In the genomic region with DNA sequence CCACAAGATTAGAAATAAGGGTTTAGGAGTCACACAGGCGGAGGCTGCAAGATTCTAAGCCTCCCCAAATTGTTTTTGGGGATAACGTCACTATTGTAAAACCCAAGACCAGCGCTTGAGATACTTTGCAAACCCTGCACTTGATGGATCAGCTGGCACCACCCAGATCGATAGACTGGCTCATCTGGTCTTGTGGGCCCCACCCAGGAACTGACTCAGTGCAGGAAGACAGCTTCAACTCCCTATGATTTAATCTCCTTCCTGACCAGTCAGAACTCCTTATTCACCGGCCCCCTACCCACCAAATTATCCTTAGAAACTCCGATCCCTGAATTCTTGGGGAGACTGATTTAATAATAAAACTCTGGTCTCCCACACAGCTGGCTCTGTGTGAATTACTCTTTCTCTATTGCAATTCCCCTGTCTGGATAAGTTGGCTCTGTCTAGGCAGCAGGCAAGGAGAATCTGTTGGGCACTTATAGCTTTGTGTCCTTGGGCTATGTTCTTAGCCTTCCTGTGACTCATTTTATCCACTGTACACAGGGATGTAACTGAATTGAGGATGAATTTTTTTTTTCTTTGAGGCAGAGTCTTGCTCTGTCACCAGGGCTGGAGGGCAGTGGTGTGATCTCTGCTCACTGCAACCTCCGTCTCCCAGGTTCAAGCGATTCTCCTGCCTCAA, we compare ENCODE assay signal across 20 cellular contexts.
DNase-seq lines count a peak whose midpoint lies in the region; ATAC-seq and TF ChIP-seq lines count a peak whose summit lies in the region.
"Had no signal": no experiment of that assay in that cellular context is flagged by ENCODE, and none has a peak within 500 bp of the region (broad histone marks: within the 10 kb centered on the region; RNA-seq: fewer than 3 reads in every experiment).

No MANE protein-coding gene starts in this region.

- CTCF ChIA-PET in activated CD4-positive, alpha-beta T cell treated with anti-CD3 and anti-CD28 coated beads, Interleukin-2, amount 10 ng/mL, durations not matched to agents 7 days and 5 days (lab: Charles Lee) = interaction anchor here (1.2 to 3.6 kb wide), 5 partner anchors 11 to 45 kb away, joined by 4 to 21 read pairs (median 5); no protein-coding TSS in a partner anchor
- CTCF ChIA-PET in HCT116 (lab: Charles Lee) = no interaction called here
- CTCF ChIA-PET in activated CD4-positive, alpha-beta memory T cell treated with anti-CD3 and anti-CD28 coated beads for 36 hours (lab: Charles Lee) = interaction anchor here (1.2 to 4.5 kb wide), 4 partner anchors 9 to 43 kb away, joined by 4 to 33 read pairs (median 8); no protein-coding TSS in a partner anchor

- no peaks in the 10 kb centered on the region for H3K27me3 Mint-ChIP-seq in activated CD4-positive, alpha-beta T cell treated with anti-CD3 and anti-CD28 coated beads, Interleukin-2, amount 10 ng/mL, durations not matched to agents 7 days and 5 days
- H3K27me3 Mint-ChIP-seq in activated CD4-positive, alpha-beta memory T cell treated with anti-CD3 and anti-CD28 coated beads for 36 hours = no peaks in the 10 kb centered on the region
- H3K27me3 Mint-ChIP-seq: activated naive CD4-positive, alpha-beta T cell treated with anti-CD3 and anti-CD28 coated beads, Interleukin-2, amount 50 U/mL, for 24 hours had no signal

- no peaks in the 10 kb centered on the region for H3K9me2 ChIP-seq in HCT116 (ENCODE audit: insufficient read depth)

- peak overlapping the region; percentile 27; the same call in 1 of the 2 replicates for H3K4me2 ChIP-seq in HCT116 (ENCODE audit: low read length)

- H4K20me1 ChIP-seq in HCT116 (ENCODE audit: insufficient read depth) = no peaks in the 10 kb centered on the region

- no peak for DNase-seq in activated CD4-positive, alpha-beta T cell treated with anti-CD3 and anti-CD28 coated beads, Interleukin-2, amount 10 ng/mL, durations not matched to agents 7 days and 5 days
- no peak for DNase-seq in activated CD4-positive, alpha-beta T cell treated with anti-CD3 and anti-CD28 coated beads, Interleukin-2, amount 50 U/mL, for 1 hour
- DNase-seq in HCT116 (ENCODE audit: low read depth, low spot score) (no peak), mesenteric fat pad (ENCODE audit: low spot score) (peak; percentile 6), HT-29 (ENCODE audit: low spot score) (no peak), mucosa of gallbladder (ENCODE audit: low spot score) (no peak), ACHN (no peak)
- peak; percentile 40 for DNase-seq in activated CD4-positive, alpha-beta memory T cell treated with anti-CD3 and anti-CD28 coated beads for 36 hours
- DNase-seq: brain microvascular endothelial cell; erythroblast; left cardiac atrium; midbrain; MM.1S; NK-92 treated with Interleukin-12 subunit alpha and Interleukin-12 subunit beta, amount 100 ng/mL, for 24 hours; psoas muscle; small intestine had no signal

- no peaks in the 10 kb centered on the region for H3K27me3 ChIP-seq in HCT116 (ENCODE audit: insufficient read depth, low read length)
- H3K27me3 ChIP-seq: brain microvascular endothelial cell had no signal

- peaks cover 49% of the 10 kb centered on the region for H3K36me3 Mint-ChIP-seq in activated CD4-positive, alpha-beta T cell treated with anti-CD3 and anti-CD28 coated beads, Interleukin-2, amount 10 ng/mL, durations not matched to agents 7 days and 5 days (ENCODE audit: low read depth)
- H3K36me3 Mint-ChIP-seq in activated CD4-positive, alpha-beta memory T cell treated with anti-CD3 and anti-CD28 coated beads for 36 hours = peaks cover 4% of the 10 kb centered on the region
- H3K36me3 Mint-ChIP-seq: CD14-positive monocyte had no signal

- H3K9ac ChIP-seq in HCT116 (ENCODE audit: low read length) = no peak overlapping the region

- no peak overlapping the region for H3K27ac ChIP-seq in HCT116 (ENCODE audit: low read depth, low read length)
- H3K27ac ChIP-seq: brain microvascular endothelial cell, psoas muscle, thoracic aorta had no signal

- no peak for TF ChIP-seq RAD21 in HCT116 (IDR thresholded peaks at IDR 0.05; ENCODE audit: low read depth)

- POLR2A ChIA-PET in activated CD4-positive, alpha-beta T cell treated with anti-CD3 and anti-CD28 coated beads, Interleukin-2, amount 10 ng/mL, durations not matched to agents 7 days and 5 days (lab: Charles Lee) = no interaction called here
- POLR2A ChIA-PET in HCT116 (lab: Charles Lee) = no interaction called here
- POLR2A ChIA-PET in activated CD4-positive, alpha-beta memory T cell treated with anti-CD3 and anti-CD28 coated beads for 36 hours (lab: Charles Lee) = interaction anchor here (2.2 kb wide), 1 partner anchor 10 kb away, joined by 8 read pairs; no protein-coding TSS in a partner anchor

- H3K4me1 ChIP-seq in HCT116 (ENCODE audit: control insufficient read depth in 1 of 2, insufficient read depth in 2 of 2, low read length in 2 of 2) = peaks cover 0 to 7% of the 10 kb centered on the region in 2 experiments; a peak in 2 of 4 replicates
- H3K4me1 ChIP-seq: psoas muscle had no signal

- no peak overlapping the region for H2AFZ ChIP-seq in HCT116 (ENCODE audit: low read depth, low read length, poor library complexity, severe bottlenecking)

- H3K4me3 ChIP-seq in HCT116 (replicated peaks in 1 of 2; ENCODE audit: low read depth in 1 of 2, low read length in 2 of 2) = no peak overlapping the region
- H3K4me3 ChIP-seq: psoas muscle, thoracic aorta had no signal

- peaks cover 88% of the 10 kb centered on the region for H3K4me1 Mint-ChIP-seq in activated CD4-positive, alpha-beta T cell treated with anti-CD3 and anti-CD28 coated beads, Interleukin-2, amount 10 ng/mL, durations not matched to agents 7 days and 5 days
- H3K4me1 Mint-ChIP-seq in activated CD4-positive, alpha-beta memory T cell treated with anti-CD3 and anti-CD28 coated beads for 36 hours (ENCODE audit: low read depth) = peaks cover 71% of the 10 kb centered on the region

- no peak for TF ChIP-seq CTCF in HCT116 (IDR thresholded peaks at IDR 0.05 in 2 of 3, conservative IDR thresholded peaks at IDR 0.05 in 1 of 3; ENCODE audit: borderline replicate concordance in 1 of 3, insufficient read depth in 1 of 3, low read depth in 2 of 3, low read length in 2 of 3)

- peaks cover 23% of the 10 kb centered on the region for H3K9me3 Mint-ChIP-seq in activated CD4-positive, alpha-beta T cell treated with anti-CD3 and anti-CD28 coated beads, Interleukin-2, amount 10 ng/mL, durations not matched to agents 7 days and 5 days
- H3K9me3 Mint-ChIP-seq in activated CD4-positive, alpha-beta memory T cell treated with anti-CD3 and anti-CD28 coated beads for 36 hours = peaks cover 12% of the 10 kb centered on the region
- H3K9me3 Mint-ChIP-seq: dendritic cell treated with granulocyte-macrophage colony-stimulating factor and Interleukin-4, amounts not matched to agents 40 ng/mL and 50 ng/mL, for 4 days had no signal

- H3K36me3 ChIP-seq in HCT116 (ENCODE audit: control insufficient read depth in 1 of 2, insufficient read depth in 2 of 2, low read length in 2 of 2) = no peaks in the 10 kb centered on the region
- H3K36me3 ChIP-seq: brain microvascular endothelial cell, thoracic aorta had no signal

- in situ Hi-C loops in ACHN (cut with HindIII; ENCODE audit: low pct_ligation_motif_present, low pct_unique_long_range_greater_than_20kb, low sequenced_read_pairs) = no loop called here

- no peak for ATAC-seq in HCT116
- ATAC-seq: left cardiac atrium, psoas muscle had no signal

- H3K27ac Mint-ChIP-seq in activated CD4-positive, alpha-beta T cell treated with anti-CD3 and anti-CD28 coated beads, Interleukin-2, amount 10 ng/mL, durations not matched to agents 7 days and 5 days = peak overlapping the region; percentile 85
- H3K27ac Mint-ChIP-seq in activated CD4-positive, alpha-beta memory T cell treated with anti-CD3 and anti-CD28 coated beads for 36 hours = peak overlapping the region; percentile 82
- H3K27ac Mint-ChIP-seq: CD14-positive monocyte; dendritic cell treated with granulocyte-macrophage colony-stimulating factor and Interleukin-4, amounts not matched to agents 40 ng/mL and 50 ng/mL, for 4 days had no signal

- no peaks in the 10 kb centered on the region for H3K9me3 ChIP-seq in HCT116 (ENCODE audit: control insufficient read depth in 1 of 2, insufficient read depth in 1 of 2, low read depth in 1 of 2, low read length in 2 of 2)
- H3K9me3 ChIP-seq: psoas muscle, thoracic aorta had no signal

- RAD21 ChIA-PET in HCT116 (lab: Charles Lee; ENCODE audit: low non-redundant PET in 1 of 2, low total read pairs in 2 of 2, uncharacterized antibody in 2 of 2, unreplicated experiment in 2 of 2) = no interaction called here

- TF ChIP-seq POLR2A in HCT116 (IDR thresholded peaks at IDR 0.05; ENCODE audit: borderline replicate concordance, extremely low read depth, insufficient read depth, insufficient read length) = no peak

- intact Hi-C loops in HCT116 (cut with micrococcal nuclease) = no loop called here
- intact Hi-C loops in activated CD4-positive, alpha-beta memory T cell treated with anti-CD3 and anti-CD28 coated beads for 36 hours (cut with micrococcal nuclease) = loop anchor here (5.0 kb wide), 1 partner anchor 44 kb away; no protein-coding TSS in a partner anchor

- H3K79me2 ChIP-seq in HCT116 (ENCODE audit: insufficient read depth, low read length) = no peaks in the 10 kb centered on the region

- BruUV-seq in HCT116 (replicated peaks; lab: Mats Ljungman, UMichigan) = no TSS peak

- peak overlapping the region; percentile 15 for H3K4me3 Mint-ChIP-seq in activated CD4-positive, alpha-beta T cell treated with anti-CD3 and anti-CD28 coated beads, Interleukin-2, amount 10 ng/mL, durations not matched to agents 7 days and 5 days
- H3K4me3 Mint-ChIP-seq in activated CD4-positive, alpha-beta memory T cell treated with anti-CD3 and anti-CD28 coated beads for 36 hours = no peak overlapping the region
- H3K4me3 Mint-ChIP-seq: activated naive CD4-positive, alpha-beta T cell treated with anti-CD3 and anti-CD28 coated beads, Interleukin-2, amount 50 U/mL, for 24 hours; CD14-positive monocyte; dendritic cell treated with granulocyte-macrophage colony-stimulating factor and Interleukin-4, amounts not matched to agents 40 ng/mL and 50 ng/mL, for 4 days had no signal

TF ChIP-seq in HCT116, 20 proteins besides CTCF, POLR2A, EP300 and RAD21:
- TF ChIP-seq JUND (IDR thresholded peaks at IDR 0.05) (peak; percentile 45), ZNF274 (IDR thresholded peaks at IDR 0.05; ENCODE audit: low read depth, low read length) (no peak), SRF (IDR thresholded peaks at IDR 0.05; ENCODE audit: low read depth) (no peak), TCF7L2 (IDR thresholded peaks at IDR 0.05; ENCODE audit: borderline replicate concordance, extremely low read depth, insufficient read depth, insufficient read length) (no peak), EZH2phosphoT487 (IDR thresholded peaks at IDR 0.05; ENCODE audit: borderline replicate concordance) (no peak), SP1 (IDR thresholded peaks at IDR 0.05; ENCODE audit: low read depth) (peak; percentile 43; the same call in 1 of the 2 replicates), FOSL1 (IDR thresholded peaks at IDR 0.05; ENCODE audit: low read depth) (peak; percentile 54)

Comparison
In these comparisons a context has a peak if more than half of its experiments do, and no peak if none do; other contexts are left out.
1. DNase-seq: peak in activated CD4-positive, alpha-beta memory T cell treated with anti-CD3 and anti-CD28 coated beads for 36 hours (single experiment) and mesenteric fat pad (single experiment); none in activated CD4-positive, alpha-beta T cell treated with anti-CD3 and anti-CD28 coated beads, Interleukin-2, amount 10 ng/mL, durations not matched to agents 7 days and 5 days (single experiment), activated CD4-positive, alpha-beta T cell treated with anti-CD3 and anti-CD28 coated beads, Interleukin-2, amount 50 U/mL, for 1 hour (single experiment), HCT116 (single experiment), HT-29 (single experiment), mucosa of gallbladder (single experiment) and ACHN (single experiment).